ENCODE assay signal across 25 cellular contexts in genomic region chr14:101473795-101474562, GRCh38.
DNase-seq lines count a peak whose midpoint lies in the region; ATAC-seq, FAIRE-seq and TF ChIP-seq lines count a peak whose summit lies in the region.
"Had no signal": no experiment of that assay in that cellular context is flagged by ENCODE, and none has a peak within 500 bp of the region (broad histone marks: within the 10 kb centered on the region; RNA-seq: fewer than 3 reads in every experiment).

No MANE protein-coding gene starts in this region.

- CTCF ChIA-PET in A549 (lab: Yijun Ruan, JAX): interaction anchor here (0.8 to 1.7 kb wide), 3 partner anchors 10 to 239 kb away, joined by 3 to 5 read pairs (median 5); no protein-coding TSS in a partner anchor

- intact Hi-C loops in testis (cut with DNase I; ENCODE audit: low total_unique reads): loop anchor here (10.0 kb wide), 1 partner anchor 109 kb away; no protein-coding TSS in a partner anchor

- peak overlapping the region; percentile 48 for H2AK5ac ChIP-seq in neuronal stem cell (ENCODE audit: low read depth, low read length)

- H3K23ac ChIP-seq in neuronal stem cell (ENCODE audit: low read depth, low read length, poor library complexity): no peak overlapping the region

- no peak overlapping the region for H2BK5ac ChIP-seq in neuronal stem cell (ENCODE audit: low read length)

- no peak overlapping the region for H4K91ac ChIP-seq in neuronal stem cell (ENCODE audit: low read depth, low read length, poor library complexity)

- H3K18ac ChIP-seq in neuronal stem cell (ENCODE audit: low read length): peak overlapping the region; percentile 40

- no peak for FAIRE-seq in A549 (lab: Jason Lieb, UNC)
- FAIRE-seq: endothelial cell of umbilical vein had no signal

- H4K8ac ChIP-seq in neuronal stem cell (ENCODE audit: low read depth, low read length): no peak overlapping the region

- H3K79me1 ChIP-seq in neuronal stem cell (ENCODE audit: low read depth, low read length): no peaks in the 10 kb centered on the region

- no peak for TF ChIP-seq RAD21 in A549 (conservative IDR thresholded peaks at IDR 0.05 in 1 of 2, IDR thresholded peaks at IDR 0.05 in 1 of 2)

- H3K14ac ChIP-seq in neuronal stem cell (ENCODE audit: low read length): no peak overlapping the region

- no peak overlapping the region for H2BK12ac ChIP-seq in neuronal stem cell (ENCODE audit: low read length)

- H3K9me3 ChIP-seq in A549 (no peaks in the 10 kb centered on the region), RWPE2 (ENCODE audit: severe bottlenecking) (no peaks in the 10 kb centered on the region), neuronal stem cell (replicated peaks in 1 of 2; ENCODE audit: control insufficient read depth in 2 of 2, insufficient read depth in 1 of 2, low read depth in 1 of 2, low read length in 2 of 2) (no peaks in the 10 kb centered on the region), testis (no peaks in the 10 kb centered on the region)
- H3K9me3 ChIP-seq: body of pancreas, right atrium auricular region, upper lobe of left lung had no signal

- POLR2A ChIA-PET in A549 (lab: Yijun Ruan, JAX): no interaction called here

- ATAC-seq in A549 (no peak), RWPE2 (ENCODE audit: low read depth) (no peak)
- ATAC-seq: body of pancreas, HCT116, left cardiac atrium, T-cell had no signal

- no peak for TF ChIP-seq POLR2A in A549 (IDR thresholded peaks at IDR 0.05; ENCODE audit: low read length)
- TF ChIP-seq POLR2A in testis (IDR thresholded peaks at IDR 0.05): no peak

- 90% methylated on average over 23 of the region's 23 CpGs for WGBS in A549 (ENCODE audit: missing lambda C conversion rate)
- no CpG with 5 or more reads among the region's 23 CpGs for WGBS in neuronal stem cell (ENCODE audit: extremely low coverage in 2 of 2, insufficient read length in 2 of 2, insufficient replicate concordance in 1 of 2), 2 donors
- WGBS in testis, 2 donors: 74 to 84% methylated on average over 23 of the region's 23 CpGs

- H2BK120ac ChIP-seq in neuronal stem cell (ENCODE audit: low read depth, low read length): peak overlapping the region; percentile 10

- H3K4me1 ChIP-seq in A549 (peaks cover 40% of the 10 kb centered on the region), RWPE2 (ENCODE audit: insufficient read depth, poor library complexity, severe bottlenecking) (peaks cover 29% of the 10 kb centered on the region), neuronal stem cell (ENCODE audit: control insufficient read depth in 2 of 2, insufficient read depth in 1 of 2, low read depth in 1 of 2, low read length in 2 of 2) (peaks cover 17 to 19% of the 10 kb centered on the region in 2 donors), testis (peaks cover 24% of the 10 kb centered on the region)
- H3K4me1 ChIP-seq: parathyroid adenoma, right atrium auricular region had no signal

- H3K4ac ChIP-seq in neuronal stem cell (ENCODE audit: low read length): no peak overlapping the region

- H3K4me3 ChIP-seq in A549 (no peak overlapping the region), RWPE2 (ENCODE audit: severe bottlenecking) (no peak overlapping the region), neuronal stem cell (ENCODE audit: low read length in 2 of 2) (no peak overlapping the region), testis (no peak overlapping the region)
- H3K4me3 ChIP-seq: body of pancreas, right atrium auricular region, upper lobe of left lung had no signal

- TF ChIP-seq EP300 in A549 (IDR thresholded peaks at IDR 0.05): no peak

- H3K27ac ChIP-seq in A549 (peak overlapping the region; percentile 97 to 99), RWPE2 (ENCODE audit: poor library complexity, severe bottlenecking) (no peak overlapping the region), neuronal stem cell (replicated peaks; ENCODE audit: low read length) (no peak overlapping the region), testis (no peak overlapping the region)
- H3K27ac ChIP-seq: body of pancreas, parathyroid adenoma, right atrium auricular region, upper lobe of left lung, WERI-Rb-1 had no signal

- TF ChIP-seq CTCF in A549 (IDR thresholded peaks at IDR 0.05): no peak
- no peak for TF ChIP-seq CTCF in RWPE2 (IDR thresholded peaks at IDR 0.05; ENCODE audit: poor library complexity, severe bottlenecking)
- TF ChIP-seq CTCF in testis (IDR thresholded peaks at IDR 0.05): no peak

- DNase-seq in A549 (ENCODE audit: low read depth in 1 of 2, low spot score in 1 of 2): no peak
- peak; percentile 48 for DNase-seq in RWPE2 (ENCODE audit: low spot score)
- no peak for DNase-seq in neuronal stem cell (ENCODE audit: low spot score)
- peak; percentile 13 for DNase-seq in testis
- no peak for DNase-seq in DMS153 (lab: John Stamatoyannopoulos, UW)
- DNase-seq in KG1 (lab: John Stamatoyannopoulos, UW): no peak
- no peak for DNase-seq in NCI-H2171 treated with DMSO at 0.1 percent for 48 hours (lab: John Stamatoyannopoulos, UW)
- DNase-seq: ACHN; activated CD4-positive, alpha-beta T cell treated with anti-CD3 and anti-CD28 coated beads, Interleukin-2, amount 10 ng/mL, durations not matched to agents 7 days and 5 days; activated naive CD4-positive, alpha-beta T cell; CD4-positive, alpha-beta memory T cell; hypothalamus; left cardiac atrium; NCI-H1436 treated with DMSO at 0.1 percent for 48 hours; NCI-H345; NCI-H82; stimulated activated CD4-positive, alpha-beta T cell treated with anti-CD3 and anti-CD28 coated beads, Interleukin-2, amount 100 ng/mL, for 24 hours; WERI-Rb-1 had no signal

- H3K27me3 ChIP-seq in RWPE2 (ENCODE audit: insufficient read depth, poor library complexity, severe bottlenecking) (no peaks in the 10 kb centered on the region), neuronal stem cell (ENCODE audit: control insufficient read depth in 3 of 3, insufficient read depth in 3 of 3, low read depth in 1 of 3, low read length in 3 of 3) (peaks cover 0 to 4% (median 0%) of the 10 kb centered on the region in 3 experiments), testis (no peaks in the 10 kb centered on the region)
- H3K27me3 ChIP-seq: body of pancreas, right atrium auricular region, upper lobe of left lung had no signal

- no peak overlapping the region for H2BK15ac ChIP-seq in neuronal stem cell (ENCODE audit: low read length)

- no peak overlapping the region for H2AFZ ChIP-seq in neuronal stem cell (ENCODE audit: low read length)
- H2AFZ ChIP-seq: parathyroid adenoma had no signal

- peak overlapping the region; percentile 88 for H3K4me2 ChIP-seq in A549
- no peak overlapping the region for H3K4me2 ChIP-seq in neuronal stem cell (ENCODE audit: insufficient read depth, low read length, poor library complexity, severe bottlenecking)

- H3K9ac ChIP-seq in neuronal stem cell (ENCODE audit: low read depth, low read length, poor library complexity): no peak overlapping the region
- H3K9ac ChIP-seq: parathyroid adenoma had no signal

- H3K36me3 ChIP-seq in RWPE2 (ENCODE audit: low read depth): no peaks in the 10 kb centered on the region
- H3K36me3 ChIP-seq in neuronal stem cell (replicated peaks in 1 of 2; ENCODE audit: control insufficient read depth in 2 of 2, insufficient read depth in 2 of 2, low read length in 2 of 2): no peaks in the 10 kb centered on the region
- H3K36me3 ChIP-seq in testis (ENCODE audit: low read depth, missing control alignments): no peaks in the 10 kb centered on the region
- H3K36me3 ChIP-seq: right atrium auricular region, upper lobe of left lung, WERI-Rb-1 had no signal

TF ChIP-seq in A549, 52 proteins besides CTCF, POLR2A, EP300 and RAD21:
- TF ChIP-seq TP53 (CRISPR knock-in tag; IDR thresholded peaks at IDR 0.05): no peak
- TF ChIP-seq FOXS1 (CRISPR knock-in tag; IDR thresholded peaks at IDR 0.05): no peak
- no peak for TF ChIP-seq BHLHE40 (IDR thresholded peaks at IDR 0.05; ENCODE audit: low read depth, low read length)
- no peak for TF ChIP-seq FOSL2 (IDR thresholded peaks at IDR 0.05)
- no peak for TF ChIP-seq FOSL2 (CRISPR knock-in tag; IDR thresholded peaks at IDR 0.05)
- no peak for TF ChIP-seq BCL3 (IDR thresholded peaks at IDR 0.05)
- TF ChIP-seq SMC3 (IDR thresholded peaks at IDR 0.05): no peak
- TF ChIP-seq ATOH8 (CRISPR knock-in tag; IDR thresholded peaks at IDR 0.05; ENCODE audit: low read depth): no peak
- TF ChIP-seq MAFK (IDR thresholded peaks at IDR 0.05; ENCODE audit: partially characterized antibody): no peak
- TF ChIP-seq CHD2 (IDR thresholded peaks at IDR 0.05; ENCODE audit: low read length, partially characterized antibody): no peak
- TF ChIP-seq CBX8 (IDR thresholded peaks at IDR 0.05): no peak
- TF ChIP-seq HOXB13 (CRISPR knock-in tag; IDR thresholded peaks at IDR 0.05; ENCODE audit: low read depth): no peak
- TF ChIP-seq MAZ (IDR thresholded peaks at IDR 0.05; ENCODE audit: borderline replicate concordance, low read depth, low read length): no peak
- TF ChIP-seq RNF2 (IDR thresholded peaks at IDR 0.05; ENCODE audit: borderline replicate concordance, low read depth): no peak
- TF ChIP-seq PBX3 (IDR thresholded peaks at IDR 0.05): no peak

Comparison
In these comparisons a context has a peak if more than half of its experiments do, and no peak if none do; other contexts are left out.
1. DNase-seq: peak in RWPE2 (single experiment) and testis (single experiment); none in A549 (0 of 2), neuronal stem cell (single experiment), DMS153 (single experiment), KG1 (single experiment) and NCI-H2171 treated with DMSO at 0.1 percent for 48 hours (single experiment).
2. H3K27ac ChIP-seq: peak in A549 (2 of 2); none in RWPE2 (single experiment), neuronal stem cell (single experiment) and testis (0 of 2).